Comparison of ENCODE assay signal across 1 cellular context in genomic region chr14:36952702-36953101, GRCh38.
TF ChIP-seq lines count a peak whose summit lies in the region.

No MANE protein-coding gene starts in this region.

TF ChIP-seq in GM23338, 12 proteins besides CTCF, POLR2A, EP300 and RAD21:
- TF ChIP-seq ZNF462 (CRISPR knock-in tag; IDR thresholded peaks at IDR 0.05) (no peak), REST (IDR thresholded peaks at IDR 0.05; ENCODE audit: unreplicated experiment) (no peak), NANOG (IDR thresholded peaks at IDR 0.05; ENCODE audit: borderline replicate concordance) (no peak), STAT1 (IDR thresholded peaks at IDR 0.05; ENCODE audit: unreplicated experiment) (no peak), POLR2AphosphoS5 (IDR thresholded peaks at IDR 0.05; ENCODE audit: low read depth) (no peak), JUNB (IDR thresholded peaks at IDR 0.05; ENCODE audit: unreplicated experiment) (no peak), EZH2 (IDR thresholded peaks at IDR 0.05; ENCODE audit: low read depth, unreplicated experiment) (no peak), EZH2phosphoT487 (IDR thresholded peaks at IDR 0.05; ENCODE audit: unreplicated experiment) (no peak), ETS1 (IDR thresholded peaks at IDR 0.05) (no peak), CREB1 (CRISPR knock-in tag; IDR thresholded peaks at IDR 0.05; ENCODE audit: low read depth) (no peak), ZNF331 (CRISPR knock-in tag; IDR thresholded peaks at IDR 0.05; ENCODE audit: low read depth) (no peak), ZNF114 (CRISPR knock-in tag; IDR thresholded peaks at IDR 0.05) (no peak)
